ENCODE assay signal across 1 cellular context in genomic region chr11:91866642-91867041, GRCh38.
TF ChIP-seq lines count a peak whose summit lies in the region.

No MANE protein-coding gene starts in this region.

TF ChIP-seq in liver, 16 proteins besides CTCF, POLR2A, EP300 and RAD21 (continued from another document):
- TF ChIP-seq REST (IDR thresholded peaks at IDR 0.05): no peak
- TF ChIP-seq YY1 (IDR thresholded peaks at IDR 0.05): peak; percentile 15
- no peak for TF ChIP-seq SP1 (IDR thresholded peaks at IDR 0.05)
- TF ChIP-seq FOXA1 (IDR thresholded peaks at IDR 0.05): no peak
- no peak for TF ChIP-seq MAX (IDR thresholded peaks at IDR 0.05)
- no peak for TF ChIP-seq ATF3 (IDR thresholded peaks at IDR 0.05)
- TF ChIP-seq NR2F2 (IDR thresholded peaks at IDR 0.05): no peak
- TF ChIP-seq GABPA (IDR thresholded peaks at IDR 0.05 in 1 of 2, conservative IDR thresholded peaks at IDR 0.05 in 1 of 2): no peak
- no peak for TF ChIP-seq EGR1 (IDR thresholded peaks at IDR 0.05; ENCODE audit: low read depth in 2 of 2)
- peak in 1 of 2 donors; percentile 10 for TF ChIP-seq JUND (IDR thresholded peaks at IDR 0.05)
- TF ChIP-seq RXRA (IDR thresholded peaks at IDR 0.05): peak in 1 of 2 donors; percentile 41
- no peak for TF ChIP-seq TAF1 (conservative IDR thresholded peaks at IDR 0.05)
- TF ChIP-seq HNF4A (conservative IDR thresholded peaks at IDR 0.05): peak; percentile 78 to 84
- TF ChIP-seq HNF4G (IDR thresholded peaks at IDR 0.05): peak; percentile 40
